8 cellular contexts compared by ENCODE assay signal in the genomic region with DNA sequence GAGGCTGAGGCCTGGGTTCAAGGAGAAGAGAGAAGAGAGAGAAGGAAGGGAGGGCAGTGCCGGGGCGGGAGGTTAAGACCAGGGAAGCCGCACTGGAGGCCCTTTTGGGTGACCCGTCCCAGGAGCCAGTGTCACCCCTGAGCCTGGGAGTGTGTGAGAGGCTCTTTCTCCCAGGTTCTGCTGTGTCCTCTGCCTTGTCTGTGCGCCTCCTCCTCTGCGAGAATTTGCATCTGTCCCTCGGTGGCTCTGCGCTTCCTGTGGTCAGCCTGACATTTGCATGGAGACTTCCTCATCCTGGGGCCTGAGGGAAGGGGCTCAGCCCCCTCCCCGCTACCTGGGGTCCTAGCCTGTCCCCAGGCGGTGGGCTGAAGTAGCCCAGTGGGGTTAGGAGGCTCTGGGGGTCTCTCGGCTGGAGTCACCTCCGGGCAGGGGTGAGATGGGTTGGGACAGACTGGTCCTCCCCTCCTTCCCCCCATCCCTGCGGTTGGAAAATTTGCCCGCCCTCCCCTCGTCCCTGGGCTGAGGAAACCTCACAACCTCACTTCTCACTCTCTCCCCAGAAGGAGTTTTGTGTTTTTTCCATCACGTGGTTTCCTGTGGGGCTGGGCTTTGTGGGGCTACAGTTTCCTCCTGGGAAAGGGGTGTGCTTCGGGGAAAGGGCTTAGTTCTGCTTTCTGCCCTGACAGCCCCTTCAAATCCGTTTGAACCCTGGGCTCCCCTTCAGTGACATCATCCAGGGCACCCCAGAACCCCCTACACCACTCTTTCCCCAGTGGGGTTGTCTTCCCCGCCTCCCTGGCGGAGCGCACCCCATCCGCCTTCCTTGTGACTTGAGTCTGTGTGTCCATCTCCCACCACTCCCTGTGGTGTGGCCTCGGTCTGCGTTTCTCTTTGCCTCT. TPM values are rescaled to one million over a fixed set of nuclear protein-coding genes. Genes with fewer than 3 reads are reported as not detected.
DNase-seq lines count a peak whose midpoint lies in the region; ATAC-seq and TF ChIP-seq lines count a peak whose summit lies in the region.

No MANE protein-coding gene starts in this region.

- H3K27me3 ChIP-seq in Loucy (ENCODE audit: insufficient read depth, low read length, poor library complexity, severe bottlenecking) (no peaks in the 10 kb centered on the region), gastroesophageal sphincter (no peaks in the 10 kb centered on the region)

- no peaks in the 10 kb centered on the region for H3K9me2 ChIP-seq in Loucy (replicated peaks; ENCODE audit: low read depth, low read length)

- peak overlapping the region; percentile 91 for H3K4me3 ChIP-seq in Loucy (ENCODE audit: low read length, poor library complexity, severe bottlenecking)
- H3K4me3 ChIP-seq in gastroesophageal sphincter = peak overlapping the region in 1 of 2 donors; percentile 43

- peak; percentile 87 for DNase-seq in CMK (ENCODE audit: low read depth)
- peak; percentile 78 for DNase-seq in activated CD8-positive, alpha-beta memory T cell treated with anti-CD3 and anti-CD28 coated beads, Interleukin-2, amount 50 U/mL, for 4 hours
- DNase-seq in stimulated activated CD4-positive, alpha-beta T cell treated with anti-CD3 and anti-CD28 coated beads, Interleukin-12 subunit alpha, Interleukin-12 subunit beta, amount 100 ng/mL, for 4 hours = peak; percentile 74
- DNase-seq in NCI-H774 (lab: John Stamatoyannopoulos, UW) = no peak
- no peak for DNase-seq in NCI-H2107 (lab: John Stamatoyannopoulos, UW)

- H3K9me3 ChIP-seq in Loucy (ENCODE audit: insufficient read depth, low read depth, low read length) = no peaks in the 10 kb centered on the region
- no peaks in the 10 kb centered on the region for H3K9me3 ChIP-seq in gastroesophageal sphincter

- H3K4me2 ChIP-seq in Loucy (ENCODE audit: low read depth, low read length, poor library complexity, severe bottlenecking) = peak overlapping the region; percentile 97

- ATAC-seq in GM21526 (IDR thresholded peaks at IDR 0.05; ENCODE audit: low FRiP score, unreplicated experiment) (peak; percentile 27), gastroesophageal sphincter (peak; percentile 54)

- TF ChIP-seq POLR2A in gastroesophageal sphincter (IDR thresholded peaks at IDR 0.05) = no peak

- no peak for TF ChIP-seq EP300 in gastroesophageal sphincter (IDR thresholded peaks at IDR 0.05)

- H2AFZ ChIP-seq in Loucy (ENCODE audit: low read length) = no peak overlapping the region

- H3K79me2 ChIP-seq in Loucy (ENCODE audit: insufficient read depth, low read length) = peaks cover 87% of the 10 kb centered on the region

- peak overlapping the region; percentile 97 for H3K9ac ChIP-seq in Loucy (ENCODE audit: low read depth, low read length, poor library complexity, severe bottlenecking)

- H3K4me1 ChIP-seq in Loucy (ENCODE audit: insufficient read depth, low read length, poor library complexity, severe bottlenecking) (peaks cover 77% of the 10 kb centered on the region), gastroesophageal sphincter (peaks cover 0 to 13% (median 0%) of the 10 kb centered on the region in 3 donors)

- TF ChIP-seq CTCF in Loucy (conservative IDR thresholded peaks at IDR 0.05; ENCODE audit: low read length) (no peak), gastroesophageal sphincter (IDR thresholded peaks at IDR 0.05) (no peak)

- peak overlapping the region in 2 of 4 donors; percentile 31 to 69 for H3K27ac ChIP-seq in gastroesophageal sphincter

- H4K20me1 ChIP-seq in Loucy (ENCODE audit: insufficient read depth, low read length, poor library complexity, severe bottlenecking) = no peaks in the 10 kb centered on the region

- H3K36me3 ChIP-seq in Loucy (ENCODE audit: insufficient read depth, low read length) (no peaks in the 10 kb centered on the region), gastroesophageal sphincter (no peaks in the 10 kb centered on the region)

- no peaks in the 10 kb centered on the region for H3F3A ChIP-seq in Loucy (ENCODE audit: low read depth)

- WGBS in gastroesophageal sphincter (ENCODE audit: low coverage in 1 of 2), 2 donors = 43 to 51% methylated on average over 10 to 13 of the region's 24 CpGs

RNA-seq across cellular contexts. Expression of gene PTPN6, which starts 2.5 kb away (rescaled TPM):
- 10 to 100 TPM in 1 of 4 donors, 1 to 10 TPM in 3; 2.6 to 15.9 (median 7.5) TPM for total RNA-seq in gastroesophageal sphincter

RNA-seq across cellular contexts. Expression of gene C12orf57, which starts 9.8 kb away (rescaled TPM):
- 100 to 1,000 TPM; 172 to 521 (median 367) TPM for total RNA-seq in gastroesophageal sphincter

RNA-seq across cellular contexts. Expression of gene RNU7-1, which starts 10.1 kb away (rescaled TPM):
- total RNA-seq in gastroesophageal sphincter = not detected

RNA-seq across cellular contexts. Expression of gene PHB2, which starts 16.8 kb away (rescaled TPM):
- total RNA-seq in gastroesophageal sphincter = 100 to 1,000 TPM; 170 to 215 (median 187) TPM

RNA-seq across cellular contexts. Expression of gene EMG1, which starts 17.0 kb away (rescaled TPM):
- 10 to 100 TPM; 17.0 to 27.3 (median 20.1) TPM for total RNA-seq in gastroesophageal sphincter

Comparison
In these comparisons a context has a peak if more than half of its experiments do, and no peak if none do; other contexts are left out.
1. DNase-seq: peak in CMK (single experiment), activated CD8-positive, alpha-beta memory T cell treated with anti-CD3 and anti-CD28 coated beads, Interleukin-2, amount 50 U/mL, for 4 hours (single experiment) and stimulated activated CD4-positive, alpha-beta T cell treated with anti-CD3 and anti-CD28 coated beads, Interleukin-12 subunit alpha, Interleukin-12 subunit beta, amount 100 ng/mL, for 4 hours (single experiment); none in NCI-H774 (single experiment) and NCI-H2107 (single experiment).